16 cellular contexts compared by ENCODE assay signal in the genomic region with DNA sequence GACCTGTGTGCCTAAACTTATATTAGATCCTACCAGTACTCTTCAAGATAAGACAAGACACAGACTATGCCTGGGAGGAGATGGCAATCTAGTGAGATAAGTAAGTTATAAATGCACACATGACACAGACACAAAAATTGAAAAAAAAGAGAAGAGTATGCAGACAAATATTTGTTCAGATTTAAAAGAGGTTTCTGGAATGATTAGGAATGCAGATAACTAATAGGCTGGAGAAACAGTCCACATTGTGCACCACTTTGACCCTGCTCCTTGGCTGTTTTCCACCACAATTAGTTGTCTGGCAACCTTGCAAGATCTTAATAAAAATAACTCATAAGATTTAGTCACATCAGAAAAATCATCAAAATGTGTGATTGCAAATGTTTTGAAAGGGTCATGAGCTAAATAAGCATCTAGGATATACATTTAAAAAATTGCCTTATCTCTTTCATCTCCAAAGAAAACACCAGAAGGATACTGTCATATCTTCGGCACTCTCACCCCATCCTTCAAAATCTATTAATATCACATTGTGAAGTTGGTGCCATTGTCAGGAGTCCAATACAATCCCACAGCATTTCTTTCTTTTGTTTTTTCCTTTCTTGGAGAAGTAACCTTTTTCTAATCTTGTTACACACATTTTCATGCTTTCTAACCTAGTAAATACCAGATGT.
DNase-seq lines count a peak whose midpoint lies in the region; ATAC-seq and TF ChIP-seq lines count a peak whose summit lies in the region.
"Had no signal": no experiment of that assay in that cellular context is flagged by ENCODE, and none has a peak within 500 bp of the region (broad histone marks: within the 10 kb centered on the region; RNA-seq: fewer than 3 reads in every experiment).

No MANE protein-coding gene starts in this region.

- H3K4me1 Mint-ChIP-seq in MCF 10A (ENCODE audit: insufficient read depth, unreplicated experiment) = peaks cover 18% of the 10 kb centered on the region
- H3K4me1 Mint-ChIP-seq: stimulated activated naive CD8-positive, alpha-beta T cell treated with anti-CD3 and anti-CD28 coated beads, Interleukin-15, amount 100 ng/mL, for 72 hours had no signal

- H3K4me1 ChIP-seq in breast epithelium (peaks cover 0 to 6% of the 10 kb centered on the region in 2 donors), adrenal gland (replicated peaks in 1 of 2) (peaks cover 19 to 35% of the 10 kb centered on the region in 2 donors), stomach (peaks cover 0 to 24% (median 9%) of the 10 kb centered on the region in 4 donors)

- H3K36me3 Mint-ChIP-seq in MCF 10A (ENCODE audit: insufficient read depth, unreplicated experiment) = no peaks in the 10 kb centered on the region

- no peaks in the 10 kb centered on the region for H3K27me3 Mint-ChIP-seq in MCF 10A (ENCODE audit: insufficient read depth, unreplicated experiment)
- H3K27me3 Mint-ChIP-seq: stimulated activated naive CD8-positive, alpha-beta T cell treated with anti-CD3 and anti-CD28 coated beads, Interleukin-15, amount 100 ng/mL, for 72 hours had no signal

- no peak for TF ChIP-seq POLR2A in breast epithelium (IDR thresholded peaks at IDR 0.05)
- no peak for TF ChIP-seq POLR2A in adrenal gland (IDR thresholded peaks at IDR 0.05)
- no peak for TF ChIP-seq POLR2A in stomach (IDR thresholded peaks at IDR 0.05)

- no peak overlapping the region for H3K4me3 Mint-ChIP-seq in MCF 10A (ENCODE audit: unreplicated experiment)
- H3K4me3 Mint-ChIP-seq: stimulated activated naive CD8-positive, alpha-beta T cell treated with anti-CD3 and anti-CD28 coated beads, Interleukin-15, amount 100 ng/mL, for 72 hours had no signal

- no TSS peak for BruUV-seq in MCF 10A (replicated peaks; lab: Mats Ljungman, UMichigan)

- no peak for ATAC-seq in HG03196 (IDR thresholded peaks at IDR 0.05; ENCODE audit: unreplicated experiment)
- ATAC-seq: stimulated activated naive CD8-positive, alpha-beta T cell treated with anti-CD3 and anti-CD28 coated beads, Interleukin-15, amount 100 ng/mL, for 72 hours had no signal

- H3K27me3 ChIP-seq in breast epithelium (no peaks in the 10 kb centered on the region), adrenal gland (no peaks in the 10 kb centered on the region), stomach (no peaks in the 10 kb centered on the region)

- WGBS in adrenal gland, 4 donors = 6 to 18% (median 12%) methylated on average over 1 of the region's 1 CpG
- WGBS in stomach, 5 donors = 18 to 55% (median 31%) methylated on average over 1 of the region's 1 CpG

- no peak for TF ChIP-seq CTCF in MCF 10A (IDR thresholded peaks at IDR 0.05; ENCODE audit: unreplicated experiment)
- TF ChIP-seq CTCF in breast epithelium (IDR thresholded peaks at IDR 0.05) = no peak
- no peak for TF ChIP-seq CTCF in adrenal gland (IDR thresholded peaks at IDR 0.05)
- no peak for TF ChIP-seq CTCF in stomach (IDR thresholded peaks at IDR 0.05)

- no peaks in the 10 kb centered on the region for H3K9me3 Mint-ChIP-seq in MCF 10A (ENCODE audit: unreplicated experiment)
- H3K9me3 Mint-ChIP-seq: stimulated activated naive CD8-positive, alpha-beta T cell treated with anti-CD3 and anti-CD28 coated beads, Interleukin-15, amount 100 ng/mL, for 72 hours had no signal

- H3K27ac ChIP-seq in breast epithelium (no peak overlapping the region), adrenal gland (peak overlapping the region in 1 of 5 donors; percentile 35), stomach (no peak overlapping the region)

- H3K4me3 ChIP-seq in breast epithelium (no peak overlapping the region), adrenal gland (no peak overlapping the region), stomach (no peak overlapping the region)
- H3K4me3 ChIP-seq: lung had no signal

- peak; percentile 8 for DNase-seq in MCF 10A (ENCODE audit: unreplicated experiment)
- no peak for DNase-seq in breast epithelium (ENCODE audit: low spot score in 2 of 2)
- DNase-seq in adrenal gland = peak; percentile 23 to 65 (median 35)
- peak; percentile 7 for DNase-seq in glomerular visceral epithelial cell (ENCODE audit: extremely low spot score)
- no peak for DNase-seq in stomach
- DNase-seq in hippocampal formation (lab: John Stamatoyannopoulos, UW) = no peak
- no peak for DNase-seq in activated CD8-positive, alpha-beta memory T cell treated with anti-CD3 and anti-CD28 coated beads, Interleukin-2, amount 50 U/mL, for 4 hours
- DNase-seq: 8988T; activated CD4-positive, CD25-positive, alpha-beta regulatory T cell treated with anti-CD3 and anti-CD28 coated beads, Interleukin-2, amount 50 U/mL, for 72 hours; DMS79 treated with DMSO at 0.1 percent for 48 hours; NCI-H1417 treated with DMSO at 0.1 percent for 48 hours; NCI-H69; stimulated activated CD4-positive, alpha-beta T cell treated with anti-CD3 and anti-CD28 coated beads, Interleukin-4, amount 100 ng/mL, for 24 hours; stimulated activated naive CD8-positive, alpha-beta T cell treated with anti-CD3 and anti-CD28 coated beads, Interleukin-15, amount 100 ng/mL, for 72 hours had no signal

- peak overlapping the region; percentile 9 for H3K27ac Mint-ChIP-seq in MCF 10A (ENCODE audit: low read depth, unreplicated experiment)
- H3K27ac Mint-ChIP-seq: stimulated activated naive CD8-positive, alpha-beta T cell treated with anti-CD3 and anti-CD28 coated beads, Interleukin-15, amount 100 ng/mL, for 72 hours had no signal

- no peaks in the 10 kb centered on the region for H3K9me3 ChIP-seq in breast epithelium
- H3K9me3 ChIP-seq in adrenal gland (replicated peaks in 1 of 3) = peaks cover 0 to 4% (median 0%) of the 10 kb centered on the region in 3 donors
- no peaks in the 10 kb centered on the region for H3K9me3 ChIP-seq in stomach

- intact Hi-C loops in MCF 10A (cut with micrococcal nuclease) = no loop called here
- intact Hi-C loops in breast epithelium (cut with DNase I; ENCODE audit: low total_unique reads) = no loop called here
- intact Hi-C loops in adrenal gland (cut with DNase I) = no loop called here
- intact Hi-C loops in stomach (cut with DNase I; ENCODE audit: low total_unique reads) = no loop called here

- H3K36me3 ChIP-seq in breast epithelium = no peaks in the 10 kb centered on the region
- H3K36me3 ChIP-seq in adrenal gland (replicated peaks in 1 of 2) = no peaks in the 10 kb centered on the region
- H3K36me3 ChIP-seq in stomach = no peaks in the 10 kb centered on the region

- CTCF ChIA-PET in MCF 10A (lab: Yijun Ruan, JAX) = no interaction called here

- no peak for TF ChIP-seq EP300 in stomach (IDR thresholded peaks at IDR 0.05)

- POLR2A ChIA-PET in MCF 10A (lab: Yijun Ruan, JAX) = no interaction called here

Comparison
In these comparisons a context has a peak if more than half of its experiments do, and no peak if none do; other contexts are left out.
1. DNase-seq: peak in MCF 10A (single experiment), adrenal gland (7 of 7) and glomerular visceral epithelial cell (single experiment); none in breast epithelium (0 of 2), stomach (single experiment), hippocampal formation (0 of 2) and activated CD8-positive, alpha-beta memory T cell treated with anti-CD3 and anti-CD28 coated beads, Interleukin-2, amount 50 U/mL, for 4 hours (single experiment).